Comparison of ENCODE assay signal across 8 cellular contexts in the genomic region with DNA sequence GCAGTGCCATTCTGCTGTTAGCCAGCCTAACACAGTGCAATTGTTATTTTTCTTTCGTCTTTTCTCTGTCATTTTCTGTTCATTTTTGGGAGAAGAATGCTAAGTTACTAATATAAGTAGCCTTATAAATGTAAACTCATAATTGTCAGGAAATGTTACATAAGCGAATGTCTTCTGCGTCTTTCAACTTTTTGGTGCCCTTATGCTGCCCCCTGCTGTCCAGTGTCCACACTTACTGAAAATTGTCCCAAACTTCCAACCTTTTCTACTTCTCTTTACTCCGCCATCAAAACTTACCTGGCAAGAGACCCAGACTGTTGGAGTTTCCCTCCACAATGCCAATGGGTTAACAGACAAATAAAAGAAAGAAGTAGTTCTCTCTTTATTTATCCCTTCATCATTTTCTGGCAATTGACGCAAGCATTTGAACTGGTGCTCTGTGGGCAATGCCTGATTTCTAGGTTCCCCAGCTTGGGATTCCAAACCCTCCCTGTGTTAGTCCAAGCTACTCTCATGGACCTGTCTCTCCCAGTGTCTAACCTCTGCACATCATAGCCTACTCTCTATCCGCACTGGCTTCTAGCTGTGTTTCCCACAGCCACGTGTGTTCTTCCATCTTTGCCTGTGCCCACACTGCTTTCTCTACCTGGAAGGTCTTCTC. TPM values are rescaled to one million over a fixed set of nuclear protein-coding genes. Genes with fewer than 3 reads are reported as not detected.
DNase-seq lines count a peak whose midpoint lies in the region; ATAC-seq, FAIRE-seq and TF ChIP-seq lines count a peak whose summit lies in the region.

No MANE protein-coding gene starts in this region.

- H3K9me3 ChIP-seq in endodermal cell (ENCODE audit: control insufficient read depth, low read length), result no peaks in the 10 kb centered on the region
- H3K9me3 ChIP-seq in mucosa of descending colon, result no peaks in the 10 kb centered on the region

- peak; percentile 90 for FAIRE-seq in GM19239 (lab: Jason Lieb, UNC)

- no peaks in the 10 kb centered on the region for H3K27me3 ChIP-seq in endodermal cell (ENCODE audit: control insufficient read depth, insufficient read depth, low read length, poor library complexity, severe bottlenecking)

- peaks cover 7% of the 10 kb centered on the region for H3K4me1 Mint-ChIP-seq in endodermal cell

- H3K36me3 ChIP-seq in endodermal cell (ENCODE audit: control insufficient read depth, insufficient read depth, low read length) (no peaks in the 10 kb centered on the region), mucosa of descending colon (ENCODE audit: low read depth) (no peaks in the 10 kb centered on the region)

- ATAC-seq in mucosa of descending colon (peak; percentile 86), HG03108 (IDR thresholded peaks at IDR 0.05; ENCODE audit: unreplicated experiment) (no peak)

- H3K4me3 Mint-ChIP-seq in endodermal cell, result no peak overlapping the region

- H3K4me1 ChIP-seq in endodermal cell (ENCODE audit: control insufficient read depth, insufficient read depth, low read length), result no peaks in the 10 kb centered on the region
- H3K4me1 ChIP-seq in mucosa of descending colon (ENCODE audit: low read depth), result peaks cover 14% of the 10 kb centered on the region

- H3K9me3 Mint-ChIP-seq in endodermal cell, result no peaks in the 10 kb centered on the region

- H3K4me3 ChIP-seq in endodermal cell (ENCODE audit: low read length) (no peak overlapping the region), mucosa of descending colon (no peak overlapping the region)

- H3K27ac Mint-ChIP-seq in endodermal cell, result no peak overlapping the region

- WGBS in endodermal cell (ENCODE audit: insufficient coverage in 1 of 2, insufficient read length in 1 of 2), 2 experiments, result 57 to 63% methylated on average over 6 to 7 of the region's 7 CpGs

- H3K9ac ChIP-seq in endodermal cell (ENCODE audit: extremely low read depth, low read length, poor library complexity, severe bottlenecking), result no peak overlapping the region

- H3K27ac ChIP-seq in endodermal cell (ENCODE audit: low read depth, low read length), result no peak overlapping the region

- H3K27me3 Mint-ChIP-seq in endodermal cell (ENCODE audit: insufficient read depth), result no peaks in the 10 kb centered on the region

- TF ChIP-seq CTCF in endodermal cell (conservative IDR thresholded peaks at IDR 0.05), result peak; percentile 93
- peak; percentile 51 for TF ChIP-seq CTCF in mucosa of descending colon (IDR thresholded peaks at IDR 0.05)

- peaks cover 13% of the 10 kb centered on the region for H3K36me3 Mint-ChIP-seq in endodermal cell (ENCODE audit: low read depth)

- intact Hi-C loops in mucosa of descending colon (cut with DNase I, micrococcal nuclease), result no loop called here

- peak; percentile 87 for DNase-seq in Ammon's horn (ENCODE audit: low spot score)
- peak; percentile 24 for DNase-seq in GM19239 (ENCODE audit: insufficient read length, low spot score)
- peak; percentile 16 for DNase-seq in NCI-H82 treated with DMSO at 0.1 percent for 48 hours (lab: John Stamatoyannopoulos, UW; ENCODE audit: unreplicated experiment)
- peak; percentile 61 for DNase-seq in activated CD8-positive, alpha-beta memory T cell treated with anti-CD3 and anti-CD28 coated beads, Interleukin-2, amount 50 U/mL, for 1 hour (ENCODE audit: extremely low read depth)
- peak; percentile 82 for DNase-seq in endodermal cell
- DNase-seq in mucosa of descending colon, result peak in 2 of 3 donors; percentile 66 to 76
- DNase-seq in stimulated activated CD8-positive, alpha-beta memory T cell treated with anti-CD3 and anti-CD28 coated beads, Interleukin-4, amount 100 ng/mL, for 4 hours (ENCODE audit: low read depth in 2 of 2, low spot score in 1 of 2), result peak; percentile 45 to 67

RNA-seq across cellular contexts. Expression of a gene that starts 21.0 kb away (rescaled TPM):
- total RNA-seq in endodermal cell (10 to 100 TPM; 27.9 to 40.3 TPM), mucosa of descending colon (10 to 100 TPM; 33.7 to 47.9 (median 46.9) TPM)
- 32.5 TPM for polyA plus RNA-seq in endodermal cell (2013, experiment 1 of 2)
- 32.7 TPM for polyA plus RNA-seq in endodermal cell (2013, experiment 2 of 2)

Comparison
In these comparisons a context has a peak if more than half of its experiments do, and no peak if none do; other contexts are left out.
1. DNase-seq: peak in every context shown above with its lines; median percentile 87 in Ammon's horn; 82 in endodermal cell; 71 in mucosa of descending colon; 61 in activated CD8-positive, alpha-beta memory T cell treated with anti-CD3 and anti-CD28 coated beads, Interleukin-2, amount 50 U/mL, for 1 hour; 56 in stimulated activated CD8-positive, alpha-beta memory T cell treated with anti-CD3 and anti-CD28 coated beads, Interleukin-4, amount 100 ng/mL, for 4 hours; 24 in GM19239; 16 in NCI-H82 treated with DMSO at 0.1 percent for 48 hours.